8 cellular contexts compared by ENCODE assay signal in genomic region chr17:77331161-77331864, GRCh38.
DNase-seq lines count a peak whose midpoint lies in the region; ATAC-seq and TF ChIP-seq lines count a peak whose summit lies in the region.

No MANE protein-coding gene starts in this region.

- H3K4me3 Mint-ChIP-seq in chondrocyte (ENCODE audit: unreplicated experiment): peak overlapping the region; percentile 54

- DNase-seq in Ammon's horn (ENCODE audit: low spot score) (peak; percentile 91), NCI-H446 treated with DMSO at 0.1 percent for 48 hours (lab: John Stamatoyannopoulos, UW) (peak; percentile 69), chondrocyte (ENCODE audit: low spot score) (peak; percentile 93), left lobe of liver (ENCODE audit: low spot score) (peak; percentile 88)
- peak; percentile 94 for DNase-seq in activated CD4-positive, alpha-beta T cell treated with anti-CD3 and anti-CD28 coated beads for 1 hour
- peak; percentile 97 for DNase-seq in stimulated activated CD4-positive, alpha-beta T cell treated with anti-CD3 and anti-CD28 coated beads, Interleukin-4, amount 100 ng/mL, for 1 hour

- H3K36me3 Mint-ChIP-seq in chondrocyte (ENCODE audit: low read depth): no peaks in the 10 kb centered on the region

- peak; percentile 61 for ATAC-seq in GM19023 (IDR thresholded peaks at IDR 0.05; ENCODE audit: unreplicated experiment)
- ATAC-seq in HG03354 (IDR thresholded peaks at IDR 0.05; ENCODE audit: poor library complexity, severe bottlenecking, unreplicated experiment): peak; percentile 75
- ATAC-seq in left lobe of liver: peak; percentile 81

- H3K9me3 Mint-ChIP-seq in chondrocyte (ENCODE audit: low read depth): peaks cover 4% of the 10 kb centered on the region

- peak overlapping the region; percentile 74 for H3K27ac Mint-ChIP-seq in chondrocyte (ENCODE audit: unreplicated experiment)

- peak; percentile 95 for TF ChIP-seq CTCF in chondrocyte (IDR thresholded peaks at IDR 0.05)

- peaks cover 31% of the 10 kb centered on the region for H3K4me1 Mint-ChIP-seq in chondrocyte (ENCODE audit: low read depth)

- no peaks in the 10 kb centered on the region for H3K27me3 Mint-ChIP-seq in chondrocyte (ENCODE audit: low read depth)

Comparison
In these comparisons a context has a peak if more than half of its experiments do, and no peak if none do; other contexts are left out.
1. Peak in every context shown above with its lines: DNase-seq and ATAC-seq.